Comparison of ENCODE assay signal across 16 cellular contexts in the genomic region with DNA sequence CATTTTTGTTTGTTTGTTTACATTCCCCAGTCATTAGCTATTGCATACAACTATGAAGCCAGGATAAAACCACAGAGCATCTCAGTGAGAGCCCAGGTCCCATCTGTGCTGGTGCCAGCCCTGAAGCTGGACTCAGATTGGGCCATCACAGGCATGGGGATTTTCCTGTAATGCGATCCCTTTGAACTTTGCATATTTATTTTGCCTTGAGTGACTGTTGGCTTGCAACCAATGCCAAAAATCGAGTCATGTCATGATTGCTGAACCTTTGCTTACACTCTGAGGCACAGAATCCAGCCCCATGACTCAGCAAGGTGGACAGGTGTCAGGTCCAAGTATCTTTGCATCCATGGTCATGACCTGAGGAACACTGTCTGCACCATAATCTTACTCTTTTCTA. TPM values are rescaled to one million over a fixed set of nuclear protein-coding genes. Genes with fewer than 3 reads are reported as not detected.
A peak's percentile ranks its signal among the peaks of the same experiment; 100 is the strongest.
DNase-seq lines count a peak whose midpoint lies in the region; ATAC-seq and TF ChIP-seq lines count a peak whose summit lies in the region.
"Had no signal": no experiment of that assay in that cellular context is flagged by ENCODE, and none has a peak within 500 bp of the region (broad histone marks: within the 10 kb centered on the region; RNA-seq: fewer than 3 reads in every experiment).

No MANE protein-coding gene starts in this region.

- H3K27ac ChIP-seq in PC-3 (ENCODE audit: low read length): no peak overlapping the region; the same call in 1 of the 2 replicates
- H3K27ac ChIP-seq in thyroid gland: no peak overlapping the region
- H3K27ac ChIP-seq: esophagus muscularis mucosa had no signal

- H3K4me2 ChIP-seq in PC-3 (ENCODE audit: low read length): peak overlapping the region; percentile 47

- WGBS in thyroid gland, 2 donors: 28 to 47% methylated on average over 2 of the region's 2 CpGs

- no TSS peak for BruUV-seq in PC-3 (replicated peaks; lab: Mats Ljungman, UMichigan)

- H3K4me1 ChIP-seq in PC-3 (ENCODE audit: insufficient read depth, low read length) (peaks cover 14% of the 10 kb centered on the region), thyroid gland (peaks cover 0 to 6% of the 10 kb centered on the region in 2 donors)
- H3K4me1 ChIP-seq: esophagus muscularis mucosa had no signal

- H3K9me2 ChIP-seq in PC-3 (replicated peaks; ENCODE audit: low read length): no peaks in the 10 kb centered on the region

- CTCF ChIA-PET in PC-3 (lab: Charles Lee): no interaction called here

- H3K27me3 ChIP-seq in PC-3 (ENCODE audit: low read length): no peaks in the 10 kb centered on the region
- no peaks in the 10 kb centered on the region for H3K27me3 ChIP-seq in thyroid gland
- H3K27me3 ChIP-seq: esophagus muscularis mucosa had no signal

- no peak overlapping the region for H3K9ac ChIP-seq in PC-3 (ENCODE audit: low read length)

- intact Hi-C loops in PC-3 (cut with micrococcal nuclease) (no loop called here), thyroid gland (cut with DNase I) (no loop called here)

- H3K36me3 ChIP-seq in PC-3 (ENCODE audit: low read depth, low read length) (no peaks in the 10 kb centered on the region), thyroid gland (no peaks in the 10 kb centered on the region)
- H3K36me3 ChIP-seq: esophagus muscularis mucosa had no signal

- DNase-seq in NCI-H345 (lab: John Stamatoyannopoulos, UW) (peak; percentile 32), NCI-H345 treated with DMSO at 0.1 percent for 48 hours (lab: John Stamatoyannopoulos, UW; ENCODE audit: unreplicated experiment) (no peak), PC-3 (peak; percentile 99), fibroblast of gingiva (ENCODE audit: low read depth) (peak; percentile 33), thyroid gland (peak; percentile 76 to 83), DMS114 treated with DMSO at 0.1 percent for 48 hours (lab: John Stamatoyannopoulos, UW; ENCODE audit: unreplicated experiment) (no peak)
- no peak for DNase-seq in stimulated activated CD4-positive, alpha-beta T cell treated with anti-CD3 and anti-CD28 coated beads, Interleukin-4, amount 100 ng/mL, for 1 hour
- no peak for DNase-seq in stimulated activated naive CD8-positive, alpha-beta T cell treated with anti-CD3 and anti-CD28 coated beads, Interleukin-15, Interleukin-2, amounts not matched to agents 100 U/mL and 50 U/mL, for 24 hours
- DNase-seq: activated CD4-positive, alpha-beta T cell treated with anti-CD3 and anti-CD28 coated beads for 1 hour; activated naive CD8-positive, alpha-beta T cell treated with anti-CD3 and anti-CD28 coated beads, Interleukin-2, amount 50 U/mL, for 24 hours; NCI-H1436; occipital lobe had no signal

- no peaks in the 10 kb centered on the region for H3K9me3 ChIP-seq in PC-3 (ENCODE audit: low read length)
- no peaks in the 10 kb centered on the region for H3K9me3 ChIP-seq in thyroid gland
- H3K9me3 ChIP-seq: esophagus muscularis mucosa had no signal

- POLR2A ChIA-PET in PC-3 (lab: Charles Lee; ENCODE audit: unreplicated experiment): interaction anchor here (0.7 kb wide), 1 partner anchor 450 kb away, joined by 3 read pairs; no protein-coding TSS in a partner anchor

- TF ChIP-seq CTCF in PC-3 (conservative IDR thresholded peaks at IDR 0.05; ENCODE audit: low read depth, low read length): no peak
- TF ChIP-seq CTCF in thyroid gland (IDR thresholded peaks at IDR 0.05): no peak

- no peaks in the 10 kb centered on the region for H3K79me2 ChIP-seq in PC-3 (ENCODE audit: low read length)

- peak; percentile 81 for ATAC-seq in PC-3
- no peak for ATAC-seq in stimulated activated naive CD8-positive, alpha-beta T cell treated with anti-CD3 and anti-CD28 coated beads, Interleukin-15, Interleukin-2, amounts not matched to agents 100 U/mL and 50 U/mL, for 24 hours
- ATAC-seq: activated naive CD8-positive, alpha-beta T cell treated with anti-CD3 and anti-CD28 coated beads, Interleukin-2, amount 50 U/mL, for 24 hours had no signal

- no peak overlapping the region for H3K4me3 ChIP-seq in PC-3 (ENCODE audit: low read length)
- no peak overlapping the region for H3K4me3 ChIP-seq in thyroid gland (replicated peaks in 1 of 3)
- H3K4me3 ChIP-seq: esophagus muscularis mucosa had no signal

- no peaks in the 10 kb centered on the region for H4K20me1 ChIP-seq in PC-3 (ENCODE audit: low read length)

- TF ChIP-seq POLR2A in thyroid gland (IDR thresholded peaks at IDR 0.05): no peak

- H3F3A ChIP-seq in PC-3 (ENCODE audit: low read length, unreplicated experiment): no peaks in the 10 kb centered on the region

- H2AFZ ChIP-seq in PC-3 (ENCODE audit: low read length): no peak overlapping the region

RNA-seq across cellular contexts. Expression of gene GGTLC1, which starts 46.2 kb away (rescaled TPM):
- total RNA-seq in PC-3 (2014; rRNA removed) (not detected in 2 replicates), thyroid gland (1 to 10 TPM in 3 of 4 donors, not detected in 1; 2.0 to 5.9 (median 4.8) TPM)
- total RNA-seq: A673, chondrocyte, esophagus muscularis mucosa, occipital lobe, temporal lobe had no signal

Comparison
In these comparisons a context has a peak if more than half of its experiments do, and no peak if none do; other contexts are left out.
1. DNase-seq: peak in NCI-H345 (single experiment), PC-3 (single experiment), fibroblast of gingiva (single experiment) and thyroid gland (2 of 2); none in NCI-H345 treated with DMSO at 0.1 percent for 48 hours (single experiment), stimulated activated CD4-positive, alpha-beta T cell treated with anti-CD3 and anti-CD28 coated beads, Interleukin-4, amount 100 ng/mL, for 1 hour (single experiment), DMS114 treated with DMSO at 0.1 percent for 48 hours (single experiment) and stimulated activated naive CD8-positive, alpha-beta T cell treated with anti-CD3 and anti-CD28 coated beads, Interleukin-15, Interleukin-2, amounts not matched to agents 100 U/mL and 50 U/mL, for 24 hours (single experiment).